2 cellular contexts compared by ENCODE assay signal in genomic region chr10:124384142-124384541, GRCh38.
TF ChIP-seq lines count a peak whose summit lies in the region.

No MANE protein-coding gene starts in this region.

TF ChIP-seq in IMR-90, 13 proteins besides CTCF, POLR2A, EP300 and RAD21:
- TF ChIP-seq MXI1 (IDR thresholded peaks at IDR 0.05; ENCODE audit: borderline replicate concordance, low read depth, low read length) = no peak
- TF ChIP-seq BHLHE40 (IDR thresholded peaks at IDR 0.05; ENCODE audit: low read depth, low read length) = no peak
- no peak for TF ChIP-seq MAFK (IDR thresholded peaks at IDR 0.05; ENCODE audit: low read depth, low read length)
- no peak for TF ChIP-seq FOS (IDR thresholded peaks at IDR 0.05; ENCODE audit: low read depth, low read length)
- no peak for TF ChIP-seq MAZ (IDR thresholded peaks at IDR 0.05; ENCODE audit: borderline replicate concordance, low read depth, low read length)
- TF ChIP-seq USF2 (IDR thresholded peaks at IDR 0.05; ENCODE audit: low read depth, low read length) = no peak

TF ChIP-seq in H1, 55 proteins besides CTCF, POLR2A, EP300 and RAD21:
- no peak for TF ChIP-seq BCL11A (IDR thresholded peaks at IDR 0.05; ENCODE audit: low read depth in 2 of 2, low read length in 2 of 2)
- no peak for TF ChIP-seq FOSL1 (IDR thresholded peaks at IDR 0.05; ENCODE audit: insufficient read depth, low read depth, low read length)
- TF ChIP-seq POU5F1 (IDR thresholded peaks at IDR 0.05; ENCODE audit: low read depth, low read length) = no peak
- TF ChIP-seq CBX8 (IDR thresholded peaks at IDR 0.05; ENCODE audit: borderline replicate concordance, low read depth, low read length) = no peak
- no peak for TF ChIP-seq BACH1 (IDR thresholded peaks at IDR 0.05; ENCODE audit: low read length)
- TF ChIP-seq ASH2L (IDR thresholded peaks at IDR 0.05; ENCODE audit: low read length) = no peak
- no peak for TF ChIP-seq NANOG (IDR thresholded peaks at IDR 0.05; ENCODE audit: insufficient read depth, low read depth, low read length, poor library complexity, severe bottlenecking)
